In the genomic region with DNA sequence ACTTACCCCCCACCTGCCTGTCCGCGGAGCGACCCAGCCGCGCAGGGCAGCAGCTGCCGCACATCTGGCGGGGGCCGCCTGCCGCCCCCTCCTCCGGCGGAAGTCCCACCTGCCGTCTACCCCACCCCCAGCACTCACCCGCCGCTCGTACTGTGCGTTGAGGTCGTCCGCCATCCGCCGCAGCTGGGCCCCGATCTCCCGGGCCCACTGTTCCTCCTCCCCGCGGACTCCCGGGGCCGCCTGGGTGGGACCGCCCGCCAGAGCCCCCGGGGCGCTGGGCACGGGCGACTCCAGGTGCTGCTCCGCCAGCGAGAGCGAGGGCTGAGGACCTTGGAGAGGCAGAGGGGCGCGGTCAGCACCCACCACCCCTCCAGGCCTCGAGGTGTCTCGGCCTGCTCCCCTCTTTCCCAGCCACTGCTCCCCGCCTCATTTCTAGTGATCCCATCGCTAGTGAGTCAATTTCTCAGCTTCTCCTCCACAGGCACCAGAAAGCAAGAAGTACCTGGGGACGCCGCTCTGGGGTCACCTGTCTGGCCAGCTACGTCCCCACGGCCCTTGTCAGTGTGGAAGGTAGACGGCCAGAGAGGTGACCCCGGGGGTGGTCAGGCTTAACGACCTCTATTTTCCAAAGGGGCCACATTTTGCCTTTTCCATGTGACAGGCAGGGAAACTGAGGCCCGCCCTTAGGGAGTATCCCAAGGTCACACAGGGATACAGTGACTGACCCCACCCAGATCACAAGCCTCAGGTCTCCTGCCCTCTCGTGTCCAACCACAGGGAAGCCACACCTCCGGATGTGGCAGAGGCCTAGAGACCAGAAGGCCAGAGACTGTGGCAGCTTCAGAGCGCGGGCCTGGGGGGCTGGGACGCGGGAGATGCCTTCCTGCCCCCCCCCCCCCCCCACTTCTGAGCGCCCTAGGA, we compare ENCODE assay signal across 8 cellular contexts. TPM values are rescaled to one million over a fixed set of nuclear protein-coding genes. Genes with fewer than 3 reads are reported as not detected.
DNase-seq lines count a peak whose midpoint lies in the region; ATAC-seq and TF ChIP-seq lines count a peak whose summit lies in the region.

No MANE protein-coding gene starts in this region.

- H3K36me3 ChIP-seq in Caco-2 (ENCODE audit: control insufficient read depth, insufficient read depth, low read length), result 0 out of 2 replicates have a peak, but pooled peaks cover 2% of the 10 kb centered on the region
- no peaks in the 10 kb centered on the region for H3K36me3 ChIP-seq in breast epithelium

- peak overlapping the region; percentile 61 for H3K4me3 ChIP-seq in Caco-2 (ENCODE audit: low read depth, low read length)
- peak overlapping the region; percentile 97 to 99 (median 98) for H3K4me3 ChIP-seq in breast epithelium
- H3K4me3 ChIP-seq in skin epidermis, result peak overlapping the region; percentile 49 to 99 (median 68)

- no peaks in the 10 kb centered on the region for H3K27me3 ChIP-seq in Caco-2 (replicated peaks; ENCODE audit: control insufficient read depth, insufficient read depth, low read length)
- no peaks in the 10 kb centered on the region for H3K27me3 ChIP-seq in breast epithelium

- intact Hi-C loops in Caco-2 (cut with micrococcal nuclease; ENCODE audit: unreplicated experiment) (no loop called here), breast epithelium (cut with DNase I; ENCODE audit: low total_unique reads) (no loop called here)

- no peaks in the 10 kb centered on the region for H3K27me3 Mint-ChIP-seq in Caco-2 (ENCODE audit: insufficient read depth, unreplicated experiment)

- H3K4me1 ChIP-seq in Caco-2 (peaks cover 36% of the 10 kb centered on the region), breast epithelium (peaks cover 3 to 7% of the 10 kb centered on the region in 2 donors)

- H3K9me3 ChIP-seq in Caco-2 (no peaks in the 10 kb centered on the region), breast epithelium (no peaks in the 10 kb centered on the region)

- peak; percentile 20 for TF ChIP-seq POLR2A in breast epithelium (IDR thresholded peaks at IDR 0.05)

- H3K4me3 Mint-ChIP-seq in Caco-2 (ENCODE audit: unreplicated experiment), result no peak overlapping the region

- no peak overlapping the region for H3K27ac Mint-ChIP-seq in Caco-2 (ENCODE audit: unreplicated experiment)

- peaks cover 42% of the 10 kb centered on the region for H3K36me3 Mint-ChIP-seq in Caco-2 (ENCODE audit: insufficient read depth, unreplicated experiment)

- peak in 1 of 2 experiments; percentile 5 for TF ChIP-seq CTCF in Caco-2 (IDR thresholded peaks at IDR 0.05; ENCODE audit: insufficient read depth in 1 of 2, low read depth in 1 of 2, low read length in 1 of 2, severe bottlenecking in 1 of 2, unreplicated experiment in 1 of 2)
- no peak for TF ChIP-seq CTCF in breast epithelium (IDR thresholded peaks at IDR 0.05)

- TSS peak; percentile 82 for BruUV-seq in Caco-2 (replicated peaks; lab: Mats Ljungman, UMichigan)

- no peaks in the 10 kb centered on the region for H3K9me3 Mint-ChIP-seq in Caco-2 (ENCODE audit: unreplicated experiment)

- H3K27ac ChIP-seq in breast epithelium, result peak overlapping the region; percentile 99 to 100
- H3K27ac ChIP-seq in skin epidermis, result peak overlapping the region; percentile 81 to 99 (median 97)

- ATAC-seq in GM19351 (IDR thresholded peaks at IDR 0.05; ENCODE audit: unreplicated experiment), result peak; percentile 34

- CTCF ChIA-PET in Caco-2 (lab: Charles Lee), result interaction anchor here (0.6 to 4.1 kb wide), 9 partner anchors 9 to 112 kb away, joined by 3 to 64 read pairs (median 5); a partner anchor contains a TSS

- POLR2A ChIA-PET in Caco-2 (lab: Charles Lee), result interaction anchor here (0.5 to 3.9 kb wide), 11 partner anchors 13 to 502 kb away, joined by 3 to 55 read pairs (median 6); a partner anchor contains a TSS

- H3K4me1 Mint-ChIP-seq in Caco-2 (ENCODE audit: low read depth, unreplicated experiment), result peaks cover 10% of the 10 kb centered on the region

- DNase-seq in Caco-2, result peak; percentile 70 to 85
- DNase-seq in HT-29 (ENCODE audit: low spot score), result peak; percentile 83
- DNase-seq in SK-N-DZ (ENCODE audit: low spot score), result peak; percentile 57
- DNase-seq in breast epithelium (ENCODE audit: low spot score in 2 of 2), result peak; percentile 77 to 84
- peak; percentile 47 for DNase-seq in inferior parietal cortex (ENCODE audit: extremely low spot score)
- DNase-seq in NCI-H2107 treated with DMSO at 0.1 percent for 48 hours (lab: John Stamatoyannopoulos, UW; ENCODE audit: unreplicated experiment), result no peak

RNA-seq across cellular contexts. Expression of a gene that starts 4.3 kb away (rescaled TPM):
- 10.5 and 10.8 TPM in 2 replicates for total RNA-seq in Caco-2 (2022)
- total RNA-seq in HT-29 (2014; rRNA removed; shearing (Covaris generic)), result 51.0 and 56.4 TPM in 2 replicates
- 5.3 and 8.5 TPM in 2 replicates for polyA plus RNA-seq in SK-N-DZ (2014; cell fraction: cytosol; rRNA removed)
- 6.3 and 9.1 TPM in 2 replicates for polyA plus RNA-seq in SK-N-DZ (2014; cell fraction: nucleus; rRNA removed)
- total RNA-seq in breast epithelium, result 1 to 10 TPM; 4.5 to 7.5 (median 6.4) TPM

RNA-seq across cellular contexts. Expression of a gene that starts 29.6 kb away (rescaled TPM):
- total RNA-seq in Caco-2 (2022), result 43.1 and 44.3 TPM in 2 replicates
- total RNA-seq in HT-29 (2014; rRNA removed; shearing (Covaris generic)), result 19.8 and 34.8 TPM in 2 replicates
- polyA plus RNA-seq in SK-N-DZ (2014; cell fraction: cytosol; rRNA removed), result 1.4 and 3.0 TPM in 2 replicates
- 3.2 and 3.6 TPM in 2 replicates for polyA plus RNA-seq in SK-N-DZ (2014; cell fraction: nucleus; rRNA removed)
- total RNA-seq in breast epithelium, result 10 to 100 TPM in 2 of 3 donors, 1 to 10 TPM in 1; 9.4 to 15.1 (median 14.8) TPM

RNA-seq across cellular contexts. Expression of a gene that starts 48.0 kb away (rescaled TPM):
- total RNA-seq in Caco-2 (2022) (10.1 and 10.4 TPM in 2 replicates), breast epithelium (10 to 100 TPM in 1 of 3 donors, 1 to 10 TPM in 2; 5.3 to 10.5 (median 7.2) TPM)
- 20.2 and 22.0 TPM in 2 replicates for total RNA-seq in HT-29 (2014; rRNA removed; shearing (Covaris generic))
- 2.1 and 2.9 TPM in 2 replicates for polyA plus RNA-seq in SK-N-DZ (2014; cell fraction: cytosol; rRNA removed)
- 2.4 and 7.3 TPM in 2 replicates for polyA plus RNA-seq in SK-N-DZ (2014; cell fraction: nucleus; rRNA removed)
